1 cellular context compared by ENCODE assay signal in the genomic region with DNA sequence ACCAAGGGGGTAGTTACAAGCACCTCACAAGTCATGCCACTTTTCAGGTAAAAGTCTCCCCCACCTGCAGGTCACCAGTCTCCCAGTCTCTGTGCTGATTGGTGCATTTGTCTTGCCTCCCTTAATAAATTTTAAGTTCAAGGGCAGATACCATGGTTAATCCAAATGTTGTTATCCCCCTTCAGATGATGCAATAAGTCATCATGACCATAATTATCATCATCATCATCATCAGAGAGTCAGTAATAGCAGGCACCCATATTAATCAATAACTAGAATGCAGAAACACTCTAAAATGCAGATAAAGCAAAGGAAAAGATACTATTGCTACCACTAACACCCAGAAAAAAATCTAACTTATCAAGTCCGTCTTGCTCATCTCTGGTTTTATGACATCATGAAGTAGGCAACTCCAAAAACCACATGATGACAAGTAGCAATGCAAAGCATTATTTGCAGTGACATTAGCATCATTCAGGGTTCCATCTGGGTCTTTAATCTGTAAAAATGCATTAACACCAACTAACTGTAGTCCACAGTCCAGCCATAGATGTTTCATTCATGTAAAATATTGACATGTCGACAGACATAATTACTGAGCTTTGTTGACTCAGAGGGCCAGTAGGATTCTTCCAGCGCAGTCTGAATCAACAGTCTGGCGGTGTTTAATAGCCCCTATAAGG.
TF ChIP-seq lines count a peak whose summit lies in the region.

No MANE protein-coding gene starts in this region.

TF ChIP-seq in GM23338, 12 proteins besides CTCF, POLR2A, EP300 and RAD21 (continued from another document):
- TF ChIP-seq, protein P1, sequence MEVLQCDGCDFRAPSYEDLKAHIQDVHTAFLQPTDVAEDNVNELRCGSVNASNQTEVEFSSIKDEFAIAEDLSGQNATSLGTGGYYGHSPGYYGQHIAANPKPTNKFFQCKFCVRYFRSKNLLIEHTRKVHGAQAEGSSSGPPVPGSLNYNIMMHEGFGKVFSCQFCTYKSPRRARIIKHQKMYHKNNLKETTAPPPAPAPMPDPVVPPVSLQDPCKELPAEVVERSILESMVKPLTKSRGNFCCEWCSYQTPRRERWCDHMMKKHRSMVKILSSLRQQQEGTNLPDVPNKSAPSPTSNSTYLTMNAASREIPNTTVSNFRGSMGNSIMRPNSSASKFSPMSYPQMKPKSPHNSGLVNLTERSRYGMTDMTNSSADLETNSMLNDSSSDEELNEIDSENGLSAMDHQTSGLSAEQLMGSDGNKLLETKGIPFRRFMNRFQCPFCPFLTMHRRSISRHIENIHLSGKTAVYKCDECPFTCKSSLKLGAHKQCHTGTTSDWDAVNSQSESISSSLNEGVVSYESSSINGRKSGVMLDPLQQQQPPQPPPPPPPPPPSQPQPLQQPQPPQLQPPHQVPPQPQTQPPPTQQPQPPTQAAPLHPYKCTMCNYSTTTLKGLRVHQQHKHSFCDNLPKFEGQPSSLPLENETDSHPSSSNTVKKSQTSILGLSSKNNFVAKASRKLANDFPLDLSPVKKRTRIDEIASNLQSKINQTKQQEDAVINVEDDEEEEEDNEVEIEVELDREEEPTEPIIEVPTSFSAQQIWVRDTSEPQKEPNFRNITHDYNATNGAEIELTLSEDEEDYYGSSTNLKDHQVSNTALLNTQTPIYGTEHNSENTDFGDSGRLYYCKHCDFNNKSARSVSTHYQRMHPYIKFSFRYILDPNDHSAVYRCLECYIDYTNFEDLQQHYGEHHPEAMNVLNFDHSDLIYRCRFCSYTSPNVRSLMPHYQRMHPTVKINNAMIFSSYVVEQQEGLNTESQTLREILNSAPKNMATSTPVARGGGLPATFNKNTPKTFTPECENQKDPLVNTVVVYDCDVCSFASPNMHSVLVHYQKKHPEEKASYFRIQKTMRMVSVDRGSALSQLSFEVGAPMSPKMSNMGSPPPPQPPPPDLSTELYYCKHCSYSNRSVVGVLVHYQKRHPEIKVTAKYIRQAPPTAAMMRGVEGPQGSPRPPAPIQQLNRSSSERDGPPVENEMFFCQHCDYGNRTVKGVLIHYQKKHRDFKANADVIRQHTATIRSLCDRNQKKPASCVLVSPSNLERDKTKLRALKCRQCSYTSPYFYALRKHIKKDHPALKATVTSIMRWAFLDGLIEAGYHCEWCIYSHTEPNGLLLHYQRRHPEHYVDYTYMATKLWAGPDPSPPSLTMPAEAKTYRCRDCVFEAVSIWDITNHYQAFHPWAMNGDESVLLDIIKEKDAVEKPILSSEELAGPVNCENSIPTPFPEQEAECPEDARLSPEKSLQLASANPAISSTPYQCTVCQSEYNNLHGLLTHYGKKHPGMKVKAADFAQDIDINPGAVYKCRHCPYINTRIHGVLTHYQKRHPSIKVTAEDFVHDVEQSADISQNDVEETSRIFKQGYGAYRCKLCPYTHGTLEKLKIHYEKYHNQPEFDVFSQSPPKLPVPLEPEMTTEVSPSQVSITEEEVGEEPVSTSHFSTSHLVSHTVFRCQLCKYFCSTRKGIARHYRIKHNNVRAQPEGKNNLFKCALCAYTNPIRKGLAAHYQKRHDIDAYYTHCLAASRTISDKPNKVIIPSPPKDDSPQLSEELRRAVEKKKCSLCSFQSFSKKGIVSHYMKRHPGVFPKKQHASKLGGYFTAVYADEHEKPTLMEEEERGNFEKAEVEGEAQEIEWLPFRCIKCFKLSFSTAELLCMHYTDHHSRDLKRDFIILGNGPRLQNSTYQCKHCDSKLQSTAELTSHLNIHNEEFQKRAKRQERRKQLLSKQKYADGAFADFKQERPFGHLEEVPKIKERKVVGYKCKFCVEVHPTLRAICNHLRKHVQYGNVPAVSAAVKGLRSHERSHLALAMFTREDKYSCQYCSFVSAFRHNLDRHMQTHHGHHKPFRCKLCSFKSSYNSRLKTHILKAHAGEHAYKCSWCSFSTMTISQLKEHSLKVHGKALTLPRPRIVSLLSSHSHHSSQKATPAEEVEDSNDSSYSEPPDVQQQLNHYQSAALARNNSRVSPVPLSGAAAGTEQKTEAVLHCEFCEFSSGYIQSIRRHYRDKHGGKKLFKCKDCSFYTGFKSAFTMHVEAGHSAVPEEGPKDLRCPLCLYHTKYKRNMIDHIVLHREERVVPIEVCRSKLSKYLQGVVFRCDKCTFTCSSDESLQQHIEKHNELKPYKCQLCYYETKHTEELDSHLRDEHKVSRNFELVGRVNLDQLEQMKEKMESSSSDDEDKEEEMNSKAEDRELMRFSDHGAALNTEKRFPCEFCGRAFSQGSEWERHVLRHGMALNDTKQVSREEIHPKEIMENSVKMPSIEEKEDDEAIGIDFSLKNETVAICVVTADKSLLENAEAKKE (CRISPR knock-in tag; IDR thresholded peaks at IDR 0.05) = no peak
- TF ChIP-seq POLR2AphosphoS5 (IDR thresholded peaks at IDR 0.05; ENCODE audit: low read depth) (no peak), EZH2 (IDR thresholded peaks at IDR 0.05; ENCODE audit: low read depth, unreplicated experiment) (no peak), CREB1 (CRISPR knock-in tag; IDR thresholded peaks at IDR 0.05; ENCODE audit: low read depth) (no peak)
